Comparison of ENCODE assay signal across 1 cellular context in the genomic region with DNA sequence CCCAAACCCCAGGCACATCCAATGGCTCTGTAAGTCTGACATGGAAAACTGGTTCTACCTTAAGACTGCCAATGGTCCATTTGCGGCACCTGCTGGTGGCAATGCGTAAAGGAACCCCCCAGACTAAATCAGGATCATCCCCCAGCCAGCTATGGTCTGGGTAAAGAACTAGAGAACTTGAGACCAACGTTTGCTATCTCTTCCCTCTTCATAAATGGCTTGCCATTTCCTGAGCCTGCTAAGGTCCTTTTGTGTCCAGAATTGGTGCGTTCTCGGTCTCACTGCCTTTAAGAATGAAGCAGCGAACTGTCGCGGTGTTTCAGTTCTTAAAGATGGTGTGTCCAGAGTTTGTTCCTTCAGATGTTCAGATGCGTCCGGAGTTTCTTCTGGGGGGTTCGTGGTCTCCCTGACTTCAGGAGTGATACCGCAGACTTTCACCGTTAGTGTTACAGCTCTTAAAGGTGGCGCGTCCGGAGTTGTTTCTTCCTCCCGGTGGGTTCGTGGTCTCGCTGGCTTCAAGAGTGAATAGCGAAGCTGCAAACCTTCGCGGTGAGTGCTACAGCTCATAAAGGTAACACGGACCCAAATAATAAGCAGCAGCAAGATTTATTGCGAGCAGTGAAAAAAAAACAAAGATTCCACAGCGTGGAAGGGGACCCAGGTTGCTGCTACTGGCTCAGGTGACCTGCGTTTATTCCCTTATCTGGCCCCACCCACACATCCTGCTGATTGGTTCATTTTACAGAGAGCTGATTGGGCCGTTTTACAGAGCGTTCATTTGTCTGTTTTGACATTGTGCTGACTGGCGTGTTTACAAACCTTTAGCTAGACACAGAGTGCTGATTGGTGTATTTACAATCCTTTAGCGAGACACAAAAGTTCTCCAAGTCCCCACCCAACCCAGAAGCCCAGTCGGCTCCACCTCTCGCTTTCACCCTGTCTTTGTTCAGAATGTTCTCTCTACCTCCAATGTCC.
TF ChIP-seq lines count a peak whose summit lies in the region.

No MANE protein-coding gene starts in this region.

TF ChIP-seq in GM23338, 12 proteins besides CTCF, POLR2A, EP300 and RAD21 (continued from another document):
- TF ChIP-seq, protein P1, sequence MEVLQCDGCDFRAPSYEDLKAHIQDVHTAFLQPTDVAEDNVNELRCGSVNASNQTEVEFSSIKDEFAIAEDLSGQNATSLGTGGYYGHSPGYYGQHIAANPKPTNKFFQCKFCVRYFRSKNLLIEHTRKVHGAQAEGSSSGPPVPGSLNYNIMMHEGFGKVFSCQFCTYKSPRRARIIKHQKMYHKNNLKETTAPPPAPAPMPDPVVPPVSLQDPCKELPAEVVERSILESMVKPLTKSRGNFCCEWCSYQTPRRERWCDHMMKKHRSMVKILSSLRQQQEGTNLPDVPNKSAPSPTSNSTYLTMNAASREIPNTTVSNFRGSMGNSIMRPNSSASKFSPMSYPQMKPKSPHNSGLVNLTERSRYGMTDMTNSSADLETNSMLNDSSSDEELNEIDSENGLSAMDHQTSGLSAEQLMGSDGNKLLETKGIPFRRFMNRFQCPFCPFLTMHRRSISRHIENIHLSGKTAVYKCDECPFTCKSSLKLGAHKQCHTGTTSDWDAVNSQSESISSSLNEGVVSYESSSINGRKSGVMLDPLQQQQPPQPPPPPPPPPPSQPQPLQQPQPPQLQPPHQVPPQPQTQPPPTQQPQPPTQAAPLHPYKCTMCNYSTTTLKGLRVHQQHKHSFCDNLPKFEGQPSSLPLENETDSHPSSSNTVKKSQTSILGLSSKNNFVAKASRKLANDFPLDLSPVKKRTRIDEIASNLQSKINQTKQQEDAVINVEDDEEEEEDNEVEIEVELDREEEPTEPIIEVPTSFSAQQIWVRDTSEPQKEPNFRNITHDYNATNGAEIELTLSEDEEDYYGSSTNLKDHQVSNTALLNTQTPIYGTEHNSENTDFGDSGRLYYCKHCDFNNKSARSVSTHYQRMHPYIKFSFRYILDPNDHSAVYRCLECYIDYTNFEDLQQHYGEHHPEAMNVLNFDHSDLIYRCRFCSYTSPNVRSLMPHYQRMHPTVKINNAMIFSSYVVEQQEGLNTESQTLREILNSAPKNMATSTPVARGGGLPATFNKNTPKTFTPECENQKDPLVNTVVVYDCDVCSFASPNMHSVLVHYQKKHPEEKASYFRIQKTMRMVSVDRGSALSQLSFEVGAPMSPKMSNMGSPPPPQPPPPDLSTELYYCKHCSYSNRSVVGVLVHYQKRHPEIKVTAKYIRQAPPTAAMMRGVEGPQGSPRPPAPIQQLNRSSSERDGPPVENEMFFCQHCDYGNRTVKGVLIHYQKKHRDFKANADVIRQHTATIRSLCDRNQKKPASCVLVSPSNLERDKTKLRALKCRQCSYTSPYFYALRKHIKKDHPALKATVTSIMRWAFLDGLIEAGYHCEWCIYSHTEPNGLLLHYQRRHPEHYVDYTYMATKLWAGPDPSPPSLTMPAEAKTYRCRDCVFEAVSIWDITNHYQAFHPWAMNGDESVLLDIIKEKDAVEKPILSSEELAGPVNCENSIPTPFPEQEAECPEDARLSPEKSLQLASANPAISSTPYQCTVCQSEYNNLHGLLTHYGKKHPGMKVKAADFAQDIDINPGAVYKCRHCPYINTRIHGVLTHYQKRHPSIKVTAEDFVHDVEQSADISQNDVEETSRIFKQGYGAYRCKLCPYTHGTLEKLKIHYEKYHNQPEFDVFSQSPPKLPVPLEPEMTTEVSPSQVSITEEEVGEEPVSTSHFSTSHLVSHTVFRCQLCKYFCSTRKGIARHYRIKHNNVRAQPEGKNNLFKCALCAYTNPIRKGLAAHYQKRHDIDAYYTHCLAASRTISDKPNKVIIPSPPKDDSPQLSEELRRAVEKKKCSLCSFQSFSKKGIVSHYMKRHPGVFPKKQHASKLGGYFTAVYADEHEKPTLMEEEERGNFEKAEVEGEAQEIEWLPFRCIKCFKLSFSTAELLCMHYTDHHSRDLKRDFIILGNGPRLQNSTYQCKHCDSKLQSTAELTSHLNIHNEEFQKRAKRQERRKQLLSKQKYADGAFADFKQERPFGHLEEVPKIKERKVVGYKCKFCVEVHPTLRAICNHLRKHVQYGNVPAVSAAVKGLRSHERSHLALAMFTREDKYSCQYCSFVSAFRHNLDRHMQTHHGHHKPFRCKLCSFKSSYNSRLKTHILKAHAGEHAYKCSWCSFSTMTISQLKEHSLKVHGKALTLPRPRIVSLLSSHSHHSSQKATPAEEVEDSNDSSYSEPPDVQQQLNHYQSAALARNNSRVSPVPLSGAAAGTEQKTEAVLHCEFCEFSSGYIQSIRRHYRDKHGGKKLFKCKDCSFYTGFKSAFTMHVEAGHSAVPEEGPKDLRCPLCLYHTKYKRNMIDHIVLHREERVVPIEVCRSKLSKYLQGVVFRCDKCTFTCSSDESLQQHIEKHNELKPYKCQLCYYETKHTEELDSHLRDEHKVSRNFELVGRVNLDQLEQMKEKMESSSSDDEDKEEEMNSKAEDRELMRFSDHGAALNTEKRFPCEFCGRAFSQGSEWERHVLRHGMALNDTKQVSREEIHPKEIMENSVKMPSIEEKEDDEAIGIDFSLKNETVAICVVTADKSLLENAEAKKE (CRISPR knock-in tag; IDR thresholded peaks at IDR 0.05): no peak
- TF ChIP-seq POLR2AphosphoS5 (IDR thresholded peaks at IDR 0.05; ENCODE audit: low read depth) (no peak), EZH2 (IDR thresholded peaks at IDR 0.05; ENCODE audit: low read depth, unreplicated experiment) (no peak), STAT1 (IDR thresholded peaks at IDR 0.05; ENCODE audit: unreplicated experiment) (no peak)
- TF ChIP-seq, protein P2, sequence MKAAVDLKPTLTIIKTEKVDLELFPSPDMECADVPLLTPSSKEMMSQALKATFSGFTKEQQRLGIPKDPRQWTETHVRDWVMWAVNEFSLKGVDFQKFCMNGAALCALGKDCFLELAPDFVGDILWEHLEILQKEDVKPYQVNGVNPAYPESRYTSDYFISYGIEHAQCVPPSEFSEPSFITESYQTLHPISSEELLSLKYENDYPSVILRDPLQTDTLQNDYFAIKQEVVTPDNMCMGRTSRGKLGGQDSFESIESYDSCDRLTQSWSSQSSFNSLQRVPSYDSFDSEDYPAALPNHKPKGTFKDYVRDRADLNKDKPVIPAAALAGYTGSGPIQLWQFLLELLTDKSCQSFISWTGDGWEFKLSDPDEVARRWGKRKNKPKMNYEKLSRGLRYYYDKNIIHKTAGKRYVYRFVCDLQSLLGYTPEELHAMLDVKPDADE (IDR thresholded peaks at IDR 0.05): no peak
